In the genomic region with DNA sequence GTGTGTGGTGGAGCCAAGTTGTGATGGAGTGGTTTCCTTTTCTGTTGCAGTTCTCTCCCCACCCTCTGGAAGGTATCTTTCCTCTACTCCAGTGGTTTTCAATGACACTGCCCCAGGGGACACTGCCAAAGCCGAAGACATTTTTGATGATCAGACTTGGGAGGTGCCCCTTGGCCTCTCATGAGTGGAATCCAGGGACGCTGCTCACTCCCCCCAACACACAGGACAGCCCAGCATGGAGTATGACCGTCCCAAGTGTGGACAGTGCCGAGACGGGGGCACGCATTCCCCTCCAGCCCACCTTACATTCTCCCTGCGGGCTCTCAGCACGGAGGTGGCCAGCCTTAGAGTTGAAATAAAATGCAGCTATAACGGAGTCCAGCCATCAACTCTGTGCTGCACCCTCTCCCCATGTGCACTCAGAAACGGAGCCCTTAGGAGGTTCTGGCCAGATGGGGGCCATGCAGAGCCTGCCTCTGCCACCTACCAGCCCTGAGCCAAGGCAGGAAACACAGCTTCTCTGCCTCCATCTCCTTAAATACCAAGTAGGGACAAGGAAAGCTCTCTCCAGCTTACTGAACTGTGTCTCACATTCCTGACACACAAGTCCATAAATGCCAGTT, we compare ENCODE assay signal across 15 cellular contexts.
A peak's percentile ranks its signal among the peaks of the same experiment; 100 is the strongest.
DNase-seq lines count a peak whose midpoint lies in the region; ATAC-seq, FAIRE-seq and TF ChIP-seq lines count a peak whose summit lies in the region.
"Had no signal": no experiment of that assay in that cellular context is flagged by ENCODE, and none has a peak within 500 bp of the region (broad histone marks: within the 10 kb centered on the region; RNA-seq: fewer than 3 reads in every experiment).

No MANE protein-coding gene starts in this region.

- peaks cover 33% of the 10 kb centered on the region for H3K4me1 Mint-ChIP-seq in nephron

- ATAC-seq in HG03135 (IDR thresholded peaks at IDR 0.05; ENCODE audit: unreplicated experiment), result no peak

- H3K9me3 Mint-ChIP-seq in nephron, result no peaks in the 10 kb centered on the region

- no peak overlapping the region for H3K4me3 ChIP-seq in bronchial epithelial cell (ENCODE audit: low read depth, low read length)
- H3K4me3 ChIP-seq in smooth muscle cell, result no peak overlapping the region
- H3K4me3 ChIP-seq: breast epithelium, hepatocyte had no signal

- H3K36me3 ChIP-seq in bronchial epithelial cell (ENCODE audit: control insufficient read depth, insufficient read depth, low read length) (no peaks in the 10 kb centered on the region), smooth muscle cell (ENCODE audit: low read depth) (no peaks in the 10 kb centered on the region)
- H3K36me3 ChIP-seq: breast epithelium had no signal

- H3K27me3 Mint-ChIP-seq in nephron (ENCODE audit: low read depth), result peaks cover 6% of the 10 kb centered on the region

- H3K9ac ChIP-seq in smooth muscle cell (ENCODE audit: low read depth), result no peak overlapping the region

- no peak overlapping the region for H3K4me2 ChIP-seq in smooth muscle cell
- H3K4me2 ChIP-seq: hepatocyte had no signal

- H3K36me3 Mint-ChIP-seq in nephron (ENCODE audit: low read depth), result no peaks in the 10 kb centered on the region

- H3K27me3 ChIP-seq in bronchial epithelial cell (ENCODE audit: control insufficient read depth, insufficient read depth, low read length) (no peaks in the 10 kb centered on the region), smooth muscle cell (ENCODE audit: low read depth) (no peaks in the 10 kb centered on the region)
- H3K27me3 ChIP-seq: breast epithelium, hepatocyte had no signal

- H3K9me3 ChIP-seq in smooth muscle cell (replicated peaks; ENCODE audit: low read depth), result no peaks in the 10 kb centered on the region
- H3K9me3 ChIP-seq: breast epithelium had no signal

- H3K4me3 Mint-ChIP-seq in nephron, result no peak overlapping the region

- peak; percentile 66 for FAIRE-seq in bronchial epithelial cell (lab: Jason Lieb, UNC)
- FAIRE-seq: endothelial cell of umbilical vein, TTC549 had no signal

- peaks cover 19% of the 10 kb centered on the region for H3K79me2 ChIP-seq in smooth muscle cell (ENCODE audit: low read depth)

- H3K27ac Mint-ChIP-seq in nephron, result peak overlapping the region in 2 of 3 experiments; percentile 31 to 49

- no peak overlapping the region for H3K27ac ChIP-seq in smooth muscle cell (ENCODE audit: low read depth)
- H3K27ac ChIP-seq: 22Rv1, hepatocyte had no signal

- no peaks in the 10 kb centered on the region for H3F3A ChIP-seq in smooth muscle cell (ENCODE audit: low read depth)

- peaks cover 6% of the 10 kb centered on the region for H3K4me1 ChIP-seq in smooth muscle cell (ENCODE audit: low read depth)

- no peak overlapping the region for H2AFZ ChIP-seq in smooth muscle cell (ENCODE audit: low read depth)
- H2AFZ ChIP-seq: hepatocyte had no signal

- DNase-seq in DMS 273 (lab: John Stamatoyannopoulos, UW; ENCODE audit: unreplicated experiment) (peak; percentile 24), DMS 273 treated with DMSO at 0.1 percent for 48 hours (lab: John Stamatoyannopoulos, UW) (no peak), ELF-1 (ENCODE audit: low read depth, low spot score) (peak; percentile 40), bronchial epithelial cell (ENCODE audit: low read depth) (no peak), NCI-H2029 treated with DMSO at 0.1 percent for 48 hours (lab: John Stamatoyannopoulos, UW) (no peak), smooth muscle cell (lab: John Stamatoyannopoulos, UW; ENCODE audit: unreplicated experiment) (no peak)
- DNase-seq: retina, RPMI8226 had no signal

- peaks cover 39% of the 10 kb centered on the region for H4K20me1 ChIP-seq in smooth muscle cell (ENCODE audit: low read depth)

- 92% methylated on average over 10 of the region's 10 CpGs for WGBS in smooth muscle cell (ENCODE audit: low lambda C conversion rate)

- no peak for TF ChIP-seq CTCF in bronchial epithelial cell (IDR thresholded peaks at IDR 0.05; ENCODE audit: insufficient read depth, low read length, severe bottlenecking)
- TF ChIP-seq CTCF in nephron (IDR thresholded peaks at IDR 0.05; ENCODE audit: unreplicated experiment in 3 of 3), result no peak
- no peak for TF ChIP-seq CTCF in smooth muscle cell (IDR thresholded peaks at IDR 0.05; ENCODE audit: borderline replicate concordance, insufficient read depth, poor library complexity, severe bottlenecking)

Comparison
In these comparisons a context has a peak if more than half of its experiments do, and no peak if none do; other contexts are left out.
1. DNase-seq: peak in DMS 273 (single experiment) and ELF-1 (single experiment); none in DMS 273 treated with DMSO at 0.1 percent for 48 hours (single experiment), bronchial epithelial cell (single experiment), NCI-H2029 treated with DMSO at 0.1 percent for 48 hours (single experiment) and smooth muscle cell (single experiment).